ENCODE assay signal across 6 cellular contexts in genomic region chr12:27639265-27639664, GRCh38. TPM values are rescaled to one million over a fixed set of nuclear protein-coding genes. Genes with fewer than 3 reads are reported as not detected.
"Had no signal": no experiment of that assay in that cellular context is flagged by ENCODE, and none has a peak within 500 bp of the region (broad histone marks: within the 10 kb centered on the region; RNA-seq: fewer than 3 reads in every experiment).

No MANE protein-coding gene starts in this region.

- DNase-seq: H9, HCEC 1CT, KG1 had no signal

- H3K4me3 ChIP-seq: GM23338, K562 had no signal

- ATAC-seq: GM23338, K562 had no signal

- H3K27ac ChIP-seq: HL-60 had no signal

- H3K4me2 ChIP-seq: GM23338 had no signal

- H2AFZ ChIP-seq: GM23338 had no signal

RNA-seq across cellular contexts. Expression of gene REP15, which starts 57.0 kb away (rescaled TPM):
- total RNA-seq: K562 had no signal
- polyA plus RNA-seq: K562 had no signal
